Comparison of ENCODE assay signal across 9 cellular contexts in the genomic region with DNA sequence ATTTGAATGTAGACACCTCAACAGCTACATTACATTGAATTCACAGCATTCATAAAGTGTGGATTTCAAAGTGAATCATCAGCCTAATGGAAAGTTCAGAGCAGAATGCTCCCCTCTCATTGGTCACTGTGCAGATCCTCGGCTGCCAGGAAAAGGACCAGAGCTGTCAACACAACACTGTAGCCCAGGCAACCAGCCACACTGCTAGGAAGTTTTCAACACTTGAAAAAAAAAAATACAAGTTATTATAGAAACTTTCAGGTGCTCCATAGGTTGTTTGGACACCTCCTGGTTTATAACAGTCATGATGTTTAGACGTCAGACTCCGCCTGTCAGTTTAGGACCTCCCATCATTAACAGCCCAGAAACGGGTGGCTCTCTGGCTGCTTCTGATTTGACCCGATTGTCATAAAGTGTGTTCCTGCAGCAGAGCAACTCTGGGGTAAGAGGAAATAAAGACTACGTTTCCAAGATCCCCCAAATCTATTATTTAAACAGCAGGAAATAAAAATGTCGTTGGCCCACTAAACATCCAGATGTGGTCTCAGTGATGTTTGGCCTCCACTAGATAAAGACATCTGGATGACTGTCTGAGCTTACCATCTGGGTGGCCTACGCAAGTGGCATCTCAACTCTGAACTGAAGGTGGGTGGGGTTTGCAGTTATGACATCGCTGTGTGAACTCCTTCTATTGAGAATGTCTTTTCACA.
A peak's percentile ranks its signal among the peaks of the same experiment; 100 is the strongest.
DNase-seq lines count a peak whose midpoint lies in the region; ATAC-seq and TF ChIP-seq lines count a peak whose summit lies in the region.
"Had no signal": no experiment of that assay in that cellular context is flagged by ENCODE, and none has a peak within 500 bp of the region (broad histone marks: within the 10 kb centered on the region; RNA-seq: fewer than 3 reads in every experiment).

No MANE protein-coding gene starts in this region.

- intact Hi-C loops in CD4-positive, alpha-beta T cell (cut with DNase I, micrococcal nuclease) = no loop called here

- no peak overlapping the region for H3K27ac ChIP-seq in CD4-positive, alpha-beta T cell (ENCODE audit: low read depth, low read length)
- H3K27ac ChIP-seq in mesendoderm (ENCODE audit: low read depth, low read length) = no peak overlapping the region
- H3K27ac ChIP-seq: right lobe of liver had no signal

- H3K9ac ChIP-seq in mesendoderm (ENCODE audit: low read length) = no peak overlapping the region

- no peak overlapping the region for H4K8ac ChIP-seq in mesendoderm (ENCODE audit: low read depth, low read length)

- no peaks in the 10 kb centered on the region for H3K27me3 Mint-ChIP-seq in CD4-positive, alpha-beta T cell
- H3K27me3 Mint-ChIP-seq in chondrocyte (ENCODE audit: low read depth) (no peaks in the 10 kb centered on the region), type B pancreatic cell (no peaks in the 10 kb centered on the region)

- no peak overlapping the region for H2BK5ac ChIP-seq in mesendoderm (ENCODE audit: low read length)

- no peaks in the 10 kb centered on the region for H3K79me1 ChIP-seq in mesendoderm (ENCODE audit: low read length)

- H3K27ac Mint-ChIP-seq in CD4-positive, alpha-beta T cell = no peak overlapping the region
- H3K27ac Mint-ChIP-seq in chondrocyte (ENCODE audit: unreplicated experiment) (peak overlapping the region; percentile 81), type B pancreatic cell (no peak overlapping the region)

- no peaks in the 10 kb centered on the region for H3K9me3 Mint-ChIP-seq in CD4-positive, alpha-beta T cell
- peaks cover 3% of the 10 kb centered on the region for H3K9me3 Mint-ChIP-seq in chondrocyte (ENCODE audit: low read depth)
- H3K9me3 Mint-ChIP-seq in type B pancreatic cell = no peaks in the 10 kb centered on the region

- H3K4me1 Mint-ChIP-seq in CD4-positive, alpha-beta T cell (ENCODE audit: low read depth) = no peaks in the 10 kb centered on the region
- peaks cover 17% of the 10 kb centered on the region for H3K4me1 Mint-ChIP-seq in chondrocyte (ENCODE audit: low read depth)
- H3K4me1 Mint-ChIP-seq in type B pancreatic cell (ENCODE audit: unreplicated experiment) = no peaks in the 10 kb centered on the region

- WGBS in mesendoderm (ENCODE audit: extremely low coverage, insufficient coverage, low lambda C conversion rate) = no CpG with 5 or more reads among the region's 9 CpGs

- no peak overlapping the region for H3K56ac ChIP-seq in mesendoderm (ENCODE audit: low read length)

- CTCF ChIA-PET in CD4-positive, alpha-beta T cell (lab: Charles Lee) = no interaction called here

- peak in 1 of 10 experiments; percentile 2 for DNase-seq in CD4-positive, alpha-beta T cell
- peak; percentile 7 for DNase-seq in NCI-H1048 (lab: John Stamatoyannopoulos, UW)
- DNase-seq in chondrocyte (ENCODE audit: low spot score) = no peak
- peak; percentile 59 for DNase-seq in mesendoderm
- DNase-seq in type B pancreatic cell (ENCODE audit: extremely low spot score, unreplicated experiment) = no peak
- no peak for DNase-seq in middle frontal gyrus (ENCODE audit: extremely low spot score, low spot score)
- DNase-seq in NOMO-1 (lab: John Stamatoyannopoulos, UW; ENCODE audit: unreplicated experiment in 2 of 2) = no peak

- H3K4ac ChIP-seq in mesendoderm (ENCODE audit: low read depth, low read length) = no peak overlapping the region

- H3K4me2 ChIP-seq in mesendoderm (ENCODE audit: low read length) = no peak overlapping the region

- TF ChIP-seq CTCF in CD4-positive, alpha-beta T cell (IDR thresholded peaks at IDR 0.05) = no peak
- TF ChIP-seq CTCF in chondrocyte (IDR thresholded peaks at IDR 0.05) (no peak), type B pancreatic cell (conservative IDR thresholded peaks at IDR 0.05) (no peak)

- no peaks in the 10 kb centered on the region for H3K9me3 ChIP-seq in CD4-positive, alpha-beta T cell (ENCODE audit: control insufficient read depth, low read length)
- H3K9me3 ChIP-seq: right lobe of liver had no signal

- no peaks in the 10 kb centered on the region for H3K4me1 ChIP-seq in mesendoderm (ENCODE audit: control insufficient read depth, low read depth, low read length)
- H3K4me1 ChIP-seq: right lobe of liver had no signal

- no peaks in the 10 kb centered on the region for H3K79me2 ChIP-seq in mesendoderm (ENCODE audit: control insufficient read depth, insufficient read depth, low read length)

- no peak overlapping the region for H3K4me3 ChIP-seq in mesendoderm (ENCODE audit: low read length)
- H3K4me3 ChIP-seq: right lobe of liver had no signal

- no peak overlapping the region for H2BK15ac ChIP-seq in mesendoderm (replicated peaks; ENCODE audit: low read depth)

- peak; percentile 34 for ATAC-seq in CD4-positive, alpha-beta T cell (ENCODE audit: poor library complexity)
- ATAC-seq in HG03095 (IDR thresholded peaks at IDR 0.05; ENCODE audit: unreplicated experiment) = no peak
- ATAC-seq: right lobe of liver had no signal

- H3K18ac ChIP-seq in mesendoderm (ENCODE audit: low read length) = no peak overlapping the region

- H3K4me3 Mint-ChIP-seq in CD4-positive, alpha-beta T cell = no peak overlapping the region
- H3K4me3 Mint-ChIP-seq in chondrocyte (ENCODE audit: unreplicated experiment) = no peak overlapping the region
- H3K4me3 Mint-ChIP-seq in type B pancreatic cell = no peak overlapping the region

- no peak overlapping the region for H2AK5ac ChIP-seq in mesendoderm (ENCODE audit: low read length)

- H3K36me3 Mint-ChIP-seq in CD4-positive, alpha-beta T cell (ENCODE audit: low read depth) = no peaks in the 10 kb centered on the region
- no peaks in the 10 kb centered on the region for H3K36me3 Mint-ChIP-seq in chondrocyte (ENCODE audit: low read depth)
- no peaks in the 10 kb centered on the region for H3K36me3 Mint-ChIP-seq in type B pancreatic cell

- POLR2A ChIA-PET in CD4-positive, alpha-beta T cell (lab: Charles Lee) = no interaction called here

- H3K27me3 ChIP-seq in CD4-positive, alpha-beta T cell (ENCODE audit: control insufficient read depth, insufficient read depth, low read length) = no peaks in the 10 kb centered on the region
- H3K27me3 ChIP-seq in mesendoderm (ENCODE audit: insufficient read depth, low read length, poor library complexity) = no peaks in the 10 kb centered on the region
- H3K27me3 ChIP-seq: right lobe of liver had no signal

- no peak overlapping the region for H4K5ac ChIP-seq in mesendoderm (ENCODE audit: low read length)

- no peak overlapping the region for H3K23ac ChIP-seq in mesendoderm (ENCODE audit: low read length)

- H2BK120ac ChIP-seq in mesendoderm (ENCODE audit: low read depth, low read length) = no peak overlapping the region

- no peaks in the 10 kb centered on the region for H3K36me3 ChIP-seq in mesendoderm (ENCODE audit: control insufficient read depth, insufficient read depth, low read length)
- H3K36me3 ChIP-seq: right lobe of liver had no signal

Comparison
In these comparisons a context has a peak if more than half of its experiments do, and no peak if none do; other contexts are left out.
1. DNase-seq: peak in NCI-H1048 (single experiment) and mesendoderm (single experiment); none in chondrocyte (single experiment), type B pancreatic cell (single experiment), middle frontal gyrus (single experiment) and NOMO-1 (0 of 2).